ENCODE assay signal across 7 cellular contexts in the genomic region with DNA sequence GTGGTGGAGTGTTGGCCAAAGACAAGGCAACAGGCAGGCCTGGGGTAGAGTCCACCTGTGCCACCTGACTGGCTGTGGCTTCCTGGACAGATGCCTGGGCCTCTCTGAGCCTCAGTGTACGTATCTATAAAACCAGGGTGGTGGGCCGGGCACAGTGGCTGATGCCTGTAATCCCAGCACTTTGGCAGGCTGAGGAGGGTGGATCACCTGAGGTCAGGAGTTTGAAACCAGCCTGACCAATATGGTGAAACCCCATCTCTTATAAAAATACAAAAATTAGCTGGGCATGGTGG. TPM values are rescaled to one million over a fixed set of nuclear protein-coding genes. Genes with fewer than 3 reads are reported as not detected.
A peak's percentile ranks its signal among the peaks of the same experiment; 100 is the strongest.
DNase-seq lines count a peak whose midpoint lies in the region; ATAC-seq and TF ChIP-seq lines count a peak whose summit lies in the region.
"Not testable (repeated sequence)": the region's sequence is repeated elsewhere in the genome, so short reads cannot be mapped to it uniquely, and the experiment has no call there.

No MANE protein-coding gene starts in this region.

- peak overlapping the region; percentile 90 for H3K27ac Mint-ChIP-seq in endothelial cell (ENCODE audit: unreplicated experiment)

- H3K9me3 ChIP-seq in SK-N-SH, heart right ventricle, gastrocnemius medialis, thoracic aorta: not testable (repeated sequence)

- peaks cover 23% of the 10 kb centered on the region for H3K36me3 Mint-ChIP-seq in endothelial cell (ENCODE audit: low read depth, unreplicated experiment)

- POLR2A ChIA-PET in SK-N-SH (lab: Yijun Ruan, JAX), result interaction anchor here (1.1 to 2.0 kb wide), 3 partner anchors 15 to 122 kb away, joined by 3 to 15 read pairs (median 3); no protein-coding TSS in a partner anchor

- not testable (repeated sequence) for H3K4me3 Mint-ChIP-seq in endothelial cell (ENCODE audit: unreplicated experiment)

- not testable (repeated sequence) for ATAC-seq in heart right ventricle; gastrocnemius medialis; thoracic aorta (ENCODE audit: insufficient number of reproducible peaks, low FRiP score, low read depth)

- TF ChIP-seq POLR2A in lower leg skin (IDR thresholded peaks at IDR 0.05); gastrocnemius medialis (IDR thresholded peaks at IDR 0.05): not testable (repeated sequence)

- peaks cover 87% of the 10 kb centered on the region for H3K79me2 ChIP-seq in SK-N-SH (ENCODE audit: insufficient read depth)

- H2AFZ ChIP-seq in SK-N-SH (ENCODE audit: low read depth), result not testable (repeated sequence)

- TF ChIP-seq CTCF in SK-N-SH (IDR thresholded peaks at IDR 0.05); endothelial cell (IDR thresholded peaks at IDR 0.05; ENCODE audit: unreplicated experiment); heart right ventricle (IDR thresholded peaks at IDR 0.05); lower leg skin (IDR thresholded peaks at IDR 0.05); gastrocnemius medialis (IDR thresholded peaks at IDR 0.05 in 4 of 5, conservative IDR thresholded peaks at IDR 0.05 in 1 of 5); thoracic aorta (IDR thresholded peaks at IDR 0.05): not testable (repeated sequence)

- CTCF ChIA-PET in SK-N-SH (lab: Yijun Ruan, JAX), result interaction anchor here (0.8 to 2.1 kb wide), 5 partner anchors 10 to 71 kb away, joined by 3 to 4 read pairs (median 4); no protein-coding TSS in a partner anchor

- peak; percentile 10 for DNase-seq in COR-L47 (lab: John Stamatoyannopoulos, UW)
- not testable (repeated sequence) for DNase-seq in SK-N-SH; endothelial cell (ENCODE audit: low spot score); heart right ventricle; gastrocnemius medialis; thoracic aorta (ENCODE audit: low spot score)
- DNase-seq in lower leg skin (ENCODE audit: low spot score in 2 of 2), result peak; percentile 13 to 76

- H3K4me2 ChIP-seq in SK-N-SH, result peak overlapping the region; percentile 53

- not testable (repeated sequence) for H3K4me3 ChIP-seq in SK-N-SH (ENCODE audit: low read depth in 2 of 2, low read length in 1 of 2); heart right ventricle; lower leg skin (ENCODE audit: low read depth, poor library complexity, severe bottlenecking); gastrocnemius medialis; thoracic aorta

- H3K9me2 ChIP-seq in SK-N-SH, result not testable (repeated sequence)

- not testable (repeated sequence) for TF ChIP-seq EP300 in SK-N-SH (IDR thresholded peaks at IDR 0.05; ENCODE audit: borderline replicate concordance in 1 of 2, low read depth in 1 of 2, low read length in 1 of 2)

- H3K4me1 ChIP-seq in SK-N-SH (ENCODE audit: control insufficient read depth in 1 of 2, insufficient read depth in 2 of 2, low read depth in 1 of 2, low read length in 1 of 2) (peaks cover 22 to 81% of the 10 kb centered on the region in 2 experiments), heart right ventricle (peaks cover 16 to 84% (median 70%) of the 10 kb centered on the region in 9 donors), gastrocnemius medialis (peaks cover 28 to 41% of the 10 kb centered on the region in 2 donors), thoracic aorta (ENCODE audit: control insufficient read depth in 1 of 2, low read depth in 2 of 2) (peaks cover 29 to 77% of the 10 kb centered on the region in 2 donors)

- H4K20me1 ChIP-seq in SK-N-SH (ENCODE audit: insufficient read depth), result peaks cover 44% of the 10 kb centered on the region

- not testable (repeated sequence) for H3K9me3 Mint-ChIP-seq in endothelial cell (ENCODE audit: unreplicated experiment)

- WGBS in SK-N-SH (ENCODE audit: low lambda C conversion rate), result 89% methylated on average over 2 of the region's 2 CpGs
- 91 to 98% methylated on average over 2 of the region's 2 CpGs for WGBS in heart right ventricle, 2 donors
- WGBS in lower leg skin, 2 donors, result 91 to 100% methylated on average over 2 of the region's 2 CpGs

- H3F3A ChIP-seq in SK-N-SH (replicated peaks; ENCODE audit: insufficient read depth), result not testable (repeated sequence)

- H3K9ac ChIP-seq in SK-N-SH, result peak overlapping the region; percentile 36; the same call in 1 of the 2 replicates

- peaks cover 65% of the 10 kb centered on the region for H3K4me1 Mint-ChIP-seq in endothelial cell (ENCODE audit: unreplicated experiment)

- H3K36me3 ChIP-seq in SK-N-SH (replicated peaks in 1 of 2; ENCODE audit: control insufficient read depth in 1 of 2, insufficient read depth in 2 of 2, low read length in 1 of 2); heart right ventricle; gastrocnemius medialis; thoracic aorta: not testable (repeated sequence)

- peak overlapping the region; percentile 81 to 100 for H3K27ac ChIP-seq in SK-N-SH (ENCODE audit: low read depth in 2 of 2, low read length in 1 of 2)
- peak overlapping the region in 9 of 10 donors; percentile 43 to 82 (median 74) for H3K27ac ChIP-seq in heart right ventricle
- peak overlapping the region in 3 of 4 donors; percentile 60 to 73 (median 71) for H3K27ac ChIP-seq in gastrocnemius medialis
- H3K27ac ChIP-seq in thoracic aorta, result peak overlapping the region; percentile 55 to 71

- in situ Hi-C loops in gastrocnemius medialis (cut with MboI; ENCODE audit: low sequenced_read_pairs in 4 of 4), result not testable (repeated sequence)

- peaks cover 18% of the 10 kb centered on the region for H3K27me3 Mint-ChIP-seq in endothelial cell (ENCODE audit: unreplicated experiment)

- intact Hi-C loops in heart right ventricle (cut with DNase I), result loop anchor here in 1 of 10 donors (2.0 kb wide), 1 partner anchor 27 kb away; no protein-coding TSS in a partner anchor
- intact Hi-C loops in lower leg skin (cut with DNase I; ENCODE audit: low total_unique reads); gastrocnemius medialis (cut with DNase I; ENCODE audit: low total_unique reads): not testable (repeated sequence)

- H3K27me3 ChIP-seq in SK-N-SH (ENCODE audit: insufficient read depth); heart right ventricle; gastrocnemius medialis; thoracic aorta (replicated peaks; ENCODE audit: insufficient read depth): not testable (repeated sequence)

- not testable (repeated sequence) for TF ChIP-seq RAD21 in SK-N-SH (IDR thresholded peaks at IDR 0.05; ENCODE audit: low read length)

RNA-seq across cellular contexts. Expression of gene PXDN, which starts 28.4 kb away (rescaled TPM):
- polyA plus RNA-seq in SK-N-SH (2012; rRNA removed), result 76.8 and 146 TPM in 2 replicates
- polyA plus RNA-seq in SK-N-SH (2012; cell fraction: cytosol; rRNA removed), result 105 and 143 TPM in 2 replicates
- polyA plus RNA-seq in SK-N-SH (2012; cell fraction: nucleus; rRNA removed), result 193 and 256 TPM in 2 replicates
- 521 TPM for total RNA-seq in endothelial cell (ENCODE audit: unreplicated experiment)
- total RNA-seq in heart right ventricle, result 10 to 100 TPM; 12.3 to 65.0 (median 20.3) TPM
- 10 to 100 TPM in 1 of 2 donors, 1 to 10 TPM in 1; 7.8 to 19.1 TPM for polyA plus RNA-seq in heart right ventricle
- 10 to 100 TPM in 1 of 4 donors, 1 to 10 TPM in 3; 4.7 to 13.7 (median 7.0) TPM for total RNA-seq in lower leg skin
- 10 to 100 TPM in 2 of 4 donors, 1 to 10 TPM in 2; 7.8 to 13.4 (median 10.3) TPM for total RNA-seq in gastrocnemius medialis
- 100 to 1,000 TPM in 1 of 2 donors, 10 to 100 TPM in 1; 97.5 to 114 TPM for total RNA-seq in thoracic aorta
